In the genomic region with DNA sequence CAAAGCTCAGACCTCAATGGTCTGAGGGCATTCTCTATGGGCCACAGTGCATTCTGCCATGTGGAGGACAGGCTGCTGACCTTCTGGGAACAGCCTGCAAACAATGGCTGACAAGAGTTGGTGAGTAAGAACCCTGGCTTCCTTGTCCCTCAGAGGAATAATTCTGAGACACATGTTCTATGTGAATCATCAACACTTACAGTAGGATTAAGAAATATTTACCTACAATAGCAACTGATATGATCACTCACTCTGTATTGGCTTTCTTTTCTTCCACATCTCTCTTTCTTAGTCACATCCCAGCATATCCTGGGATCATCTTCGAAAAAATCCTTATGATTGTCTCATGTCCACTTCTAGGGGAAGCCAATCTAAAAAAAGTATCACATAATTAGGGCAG, we compare ENCODE assay signal across 21 cellular contexts.
DNase-seq lines count a peak whose midpoint lies in the region; ATAC-seq and TF ChIP-seq lines count a peak whose summit lies in the region.
"Had no signal": no experiment of that assay in that cellular context is flagged by ENCODE, and none has a peak within 500 bp of the region (broad histone marks: within the 10 kb centered on the region; RNA-seq: fewer than 3 reads in every experiment).

No MANE protein-coding gene starts in this region.

- no peaks in the 10 kb centered on the region for H3K4me1 ChIP-seq in left lung
- H3K4me1 ChIP-seq: SJCRH30 had no signal

- ATAC-seq in left lung (peak; percentile 44), GM19023 (IDR thresholded peaks at IDR 0.05; ENCODE audit: unreplicated experiment) (no peak), GM21423 (IDR thresholded peaks at IDR 0.05; ENCODE audit: unreplicated experiment) (no peak)
- ATAC-seq: HepG2, K562 had no signal

- DNase-seq in DMS53 (lab: John Stamatoyannopoulos, UW) (peak; percentile 55), LHCN-M2 (ENCODE audit: low read depth) (peak; percentile 8), epithelial cell of esophagus (ENCODE audit: low read depth) (peak; percentile 73), left lung (no peak), LoVo (ENCODE audit: low spot score) (no peak), substantia nigra (lab: John Stamatoyannopoulos, UW) (no peak)
- DNase-seq: CD8-positive, alpha-beta memory T cell; EL; GF-D8; NCI-H1105 treated with DMSO at 0.1 percent for 48 hours; NCI-H2029 treated with DMSO at 0.1 percent for 48 hours; NCI-H226; NCI-H510A treated with DMSO at 0.1 percent for 48 hours; NCI-H748 treated with DMSO at 0.1 percent for 48 hours; NK-92 treated with Interleukin-12 subunit alpha and Interleukin-12 subunit beta, amount 100 ng/mL, for 24 hours; SJCRH30 had no signal

- H3K4me3 ChIP-seq in epithelial cell of esophagus (ENCODE audit: low read length) (no peak overlapping the region), left lung (no peak overlapping the region)
- H3K4me3 ChIP-seq: K562, SJCRH30 had no signal

- TF ChIP-seq CTCF in epithelial cell of esophagus (IDR thresholded peaks at IDR 0.05; ENCODE audit: insufficient read depth, low read depth, low read length, missing control alignments) (no peak), left lung (IDR thresholded peaks at IDR 0.05) (no peak)

- no peaks in the 10 kb centered on the region for H3K27me3 ChIP-seq in left lung
- H3K27me3 ChIP-seq: SJCRH30 had no signal

- H3K36me3 ChIP-seq in left lung = no peaks in the 10 kb centered on the region
- H3K36me3 ChIP-seq: SJCRH30 had no signal

- no peak overlapping the region for H3K27ac ChIP-seq in left lung
- H3K27ac ChIP-seq in substantia nigra (ENCODE audit: low read depth, low read length, poor library complexity, severe bottlenecking) = no peak overlapping the region
- H3K27ac ChIP-seq: C4-2B, SJCRH30 had no signal

- peaks cover 0 to 7% of the 10 kb centered on the region in 2 donors for H3K9me3 ChIP-seq in left lung
- H3K9me3 ChIP-seq: SJCRH30 had no signal

- intact Hi-C loops in left lung (cut with DNase I) = no loop called here

Comparison
In these comparisons a context has a peak if more than half of its experiments do, and no peak if none do; other contexts are left out.
1. DNase-seq: peak in DMS53 (single experiment), LHCN-M2 (single experiment) and epithelial cell of esophagus (single experiment); none in left lung (0 of 2), LoVo (single experiment) and substantia nigra (0 of 49).